ENCODE assay signal across 8 cellular contexts in genomic region chr19:19597809-19598306, GRCh38. TPM values are rescaled to one million over a fixed set of nuclear protein-coding genes. Genes with fewer than 3 reads are reported as not detected.
DNase-seq lines count a peak whose midpoint lies in the region; ATAC-seq lines count a peak whose summit lies in the region.

No MANE protein-coding gene starts in this region.

- H3K9me3 Mint-ChIP-seq in activated T-cell treated with anti-CD3 and anti-CD28 coated beads, Interleukin-2, amount 50 U/mL, for 72 hours, result peaks cover 3 to 5% of the 10 kb centered on the region in 2 donors

- H3K27ac Mint-ChIP-seq in activated T-cell treated with anti-CD3 and anti-CD28 coated beads, Interleukin-2, amount 50 U/mL, for 72 hours, result peak overlapping the region; percentile 97

- intact Hi-C loops in left colon (cut with DNase I, micrococcal nuclease), result no loop called here

- ATAC-seq in GM19452 (IDR thresholded peaks at IDR 0.05; ENCODE audit: unreplicated experiment), result peak; percentile 74
- ATAC-seq in HG03442 (IDR thresholded peaks at IDR 0.05; ENCODE audit: unreplicated experiment), result peak; percentile 58
- peak; percentile 73 to 76 for ATAC-seq in activated T-cell treated with anti-CD3 and anti-CD28 coated beads, Interleukin-2, amount 50 U/mL, for 72 hours (replicated peaks in 1 of 2)
- ATAC-seq in left colon, result no peak

- DNase-seq in activated T-cell treated with anti-CD3 and anti-CD28 coated beads, Interleukin-2, amount 50 U/mL, for 72 hours, result peak; percentile 73 to 76
- DNase-seq in stimulated activated naive CD4-positive, alpha-beta T cell treated with Interleukin-2 at 50 U/mL for 16 hours (lab: John Stamatoyannopoulos, UW), result peak; percentile 46
- DNase-seq in left colon (no peak), midbrain (lab: John Stamatoyannopoulos, UW) (no peak), HPDE6-E6E7 (ENCODE audit: extremely low spot score) (no peak), NOMO-1 treated with DMSO at 0.1 percent for 48 hours (lab: John Stamatoyannopoulos, UW; ENCODE audit: unreplicated experiment) (no peak)

- H3K4me1 Mint-ChIP-seq in activated T-cell treated with anti-CD3 and anti-CD28 coated beads, Interleukin-2, amount 50 U/mL, for 72 hours (ENCODE audit: low read depth), result peaks cover 80% of the 10 kb centered on the region

- no peaks in the 10 kb centered on the region for H3K27me3 Mint-ChIP-seq in activated T-cell treated with anti-CD3 and anti-CD28 coated beads, Interleukin-2, amount 50 U/mL, for 72 hours (ENCODE audit: low read depth)

- peaks cover 9 to 16% of the 10 kb centered on the region in 2 donors for H3K36me3 Mint-ChIP-seq in activated T-cell treated with anti-CD3 and anti-CD28 coated beads, Interleukin-2, amount 50 U/mL, for 72 hours (ENCODE audit: insufficient read depth in 2 of 2)

- peak overlapping the region; percentile 73 to 86 for H3K4me3 Mint-ChIP-seq in activated T-cell treated with anti-CD3 and anti-CD28 coated beads, Interleukin-2, amount 50 U/mL, for 72 hours

RNA-seq across cellular contexts. Expression of gene PBX4, which starts 20.6 kb away (rescaled TPM):
- 10 to 100 TPM; 28.3 to 56.8 TPM for total RNA-seq in activated T-cell treated with anti-CD3 and anti-CD28 coated beads, Interleukin-2, amount 50 U/mL, for 72 hours
- 1 to 10 TPM; 2.5 to 2.9 TPM for total RNA-seq in left colon

RNA-seq across cellular contexts. Expression of gene LPAR2, which starts 30.2 kb away (rescaled TPM):
- total RNA-seq in activated T-cell treated with anti-CD3 and anti-CD28 coated beads, Interleukin-2, amount 50 U/mL, for 72 hours, result 10 to 100 TPM; 72.8 to 82.2 TPM
- total RNA-seq in left colon, result 10 to 100 TPM; 18.4 to 20.9 TPM

RNA-seq across cellular contexts. Expression of gene GMIP, which starts 45.6 kb away (rescaled TPM):
- total RNA-seq in activated T-cell treated with anti-CD3 and anti-CD28 coated beads, Interleukin-2, amount 50 U/mL, for 72 hours, result 10 to 100 TPM; 96.4 to 99.8 TPM
- total RNA-seq in left colon, result 10 to 100 TPM; 29.5 to 34.4 TPM

RNA-seq across cellular contexts. Expression of gene CILP2, which starts 59.8 kb away (rescaled TPM):
- total RNA-seq in activated T-cell treated with anti-CD3 and anti-CD28 coated beads, Interleukin-2, amount 50 U/mL, for 72 hours, result under 1 TPM; 0.44 to 0.86 TPM
- total RNA-seq in left colon, result under 1 TPM; 0.09 to 0.11 TPM

Comparison
In these comparisons a context has a peak if more than half of its experiments do, and no peak if none do; other contexts are left out.
1. DNase-seq: peak in activated T-cell treated with anti-CD3 and anti-CD28 coated beads, Interleukin-2, amount 50 U/mL, for 72 hours (2 of 2) and stimulated activated naive CD4-positive, alpha-beta T cell treated with Interleukin-2 at 50 U/mL for 16 hours (single experiment); none in left colon (0 of 2), midbrain (single experiment), HPDE6-E6E7 (single experiment) and NOMO-1 treated with DMSO at 0.1 percent for 48 hours (single experiment).
2. RNA of gene PBX4, which starts 20.6 kb away (total RNA-seq): 28.3 to 56.8 TPM in activated T-cell treated with anti-CD3 and anti-CD28 coated beads, Interleukin-2, amount 50 U/mL, for 72 hours; 2.5 to 2.9 TPM in left colon; every median in the first group is over 4 times any median in the second.